ENCODE assay signal across 10 cellular contexts in genomic region chr6:26336355-26337198, GRCh38. TPM values are rescaled to one million over a fixed set of nuclear protein-coding genes. Genes with fewer than 3 reads are reported as not detected.
A peak's percentile ranks its signal among the peaks of the same experiment; 100 is the strongest.
DNase-seq lines count a peak whose midpoint lies in the region; ATAC-seq and TF ChIP-seq lines count a peak whose summit lies in the region.
"Had no signal": no experiment of that assay in that cellular context is flagged by ENCODE, and none has a peak within 500 bp of the region (broad histone marks: within the 10 kb centered on the region; RNA-seq: fewer than 3 reads in every experiment).

No MANE protein-coding gene starts in this region.

- no peak for TF ChIP-seq POLR2A in NB4 (IDR thresholded peaks at IDR 0.05; ENCODE audit: extremely low read depth, insufficient read length)

- peak overlapping the region; percentile 74 for H2AFZ ChIP-seq in osteoblast (ENCODE audit: low read length)

- no peak overlapping the region for H3K4me3 ChIP-seq in NB4 (ENCODE audit: low read depth, low read length)
- no peak overlapping the region for H3K4me3 ChIP-seq in osteoblast (ENCODE audit: insufficient read depth, low read length)
- H3K4me3 ChIP-seq in aorta (ENCODE audit: low read length in 2 of 2): no peak overlapping the region

- H3K36me3 ChIP-seq in osteoblast (ENCODE audit: insufficient read depth, low read length) (no peaks in the 10 kb centered on the region), aorta (ENCODE audit: control insufficient read depth in 1 of 2, insufficient read depth in 2 of 2, low read length in 1 of 2) (no peaks in the 10 kb centered on the region)

- H4K20me1 ChIP-seq in osteoblast (ENCODE audit: insufficient read depth, low read length): no peaks in the 10 kb centered on the region

- H3K4me1 ChIP-seq in osteoblast (ENCODE audit: insufficient read depth, low read length) (peaks cover 20% of the 10 kb centered on the region), aorta (ENCODE audit: control insufficient read depth in 1 of 2, insufficient read depth in 2 of 2, low read length in 2 of 2) (no peaks in the 10 kb centered on the region)

- H3K27ac ChIP-seq in osteoblast (ENCODE audit: low read depth, low read length) (peak overlapping the region; percentile 15), aorta (ENCODE audit: low read depth in 1 of 2, low read length in 2 of 2) (no peak overlapping the region)
- H3K27ac ChIP-seq: 22Rv1 had no signal

- H3K27me3 ChIP-seq in osteoblast (ENCODE audit: insufficient read depth, low read length) (no peaks in the 10 kb centered on the region), aorta (ENCODE audit: control insufficient read depth in 1 of 2, insufficient read depth in 2 of 2, low read length in 1 of 2) (no peaks in the 10 kb centered on the region)

- no peak for TF ChIP-seq CTCF in NB4 (IDR thresholded peaks at IDR 0.05; ENCODE audit: low read depth, low read length)
- TF ChIP-seq CTCF in osteoblast (IDR thresholded peaks at IDR 0.05; ENCODE audit: extremely low read depth, low read depth, low read length): no peak

- peak overlapping the region; percentile 36 for H3K4me2 ChIP-seq in osteoblast (ENCODE audit: insufficient read depth, low read length)

- H3K9me3 ChIP-seq in osteoblast (ENCODE audit: low read depth, low read length): no peaks in the 10 kb centered on the region
- no peaks in the 10 kb centered on the region for H3K9me3 ChIP-seq in aorta (ENCODE audit: control insufficient read depth, low read length)

- intact Hi-C loops in aorta (cut with DNase I): no loop called here

- DNase-seq in DMS53 (lab: John Stamatoyannopoulos, UW) (peak; percentile 27), DMS53 treated with DMSO at 0.1 percent for 48 hours (lab: John Stamatoyannopoulos, UW; ENCODE audit: unreplicated experiment) (no peak), NB4 (ENCODE audit: low read depth) (peak; percentile 75), amniotic stem cell (lab: John Stamatoyannopoulos, UW) (peak; percentile 24), osteoblast (ENCODE audit: insufficient read length, low spot score, missing footprints) (peak; percentile 86), aorta (no peak), NAMALWA (ENCODE audit: low spot score) (no peak)
- DNase-seq: stimulated activated naive CD4-positive, alpha-beta T cell had no signal

- H3K79me2 ChIP-seq in osteoblast (ENCODE audit: insufficient read depth, low read length): no peaks in the 10 kb centered on the region

- ATAC-seq in aorta (ENCODE audit: low FRiP score): no peak
- ATAC-seq in GM21737 (IDR thresholded peaks at IDR 0.05; ENCODE audit: unreplicated experiment): no peak

RNA-seq across cellular contexts. Expression of gene BTN3A2, which starts 28.4 kb away (rescaled TPM):
- total RNA-seq in osteoblast (24.2 and 25.0 TPM in 2 replicates), aorta (10 to 100 TPM; 12.8 to 53.7 TPM)
- 10 to 100 TPM in 1 of 2 donors, 1 to 10 TPM in 1; 9.1 to 18.2 TPM for polyA plus RNA-seq in aorta

RNA-seq across cellular contexts. Expression of gene BTN2A2, which starts 46.3 kb away (rescaled TPM):
- total RNA-seq in osteoblast (16.3 and 17.4 TPM in 2 replicates), aorta (10 to 100 TPM; 15.7 to 22.3 TPM)
- polyA plus RNA-seq in aorta: 10 to 100 TPM in 1 of 2 donors, 1 to 10 TPM in 1; 3.9 to 13.4 TPM

Comparison
In these comparisons a context has a peak if more than half of its experiments do, and no peak if none do; other contexts are left out.
1. DNase-seq: peak in DMS53 (single experiment), NB4 (single experiment), amniotic stem cell (single experiment) and osteoblast (single experiment); none in DMS53 treated with DMSO at 0.1 percent for 48 hours (single experiment), aorta (0 of 2) and NAMALWA (single experiment).